In genomic region chr10:126581648-126582046, GRCh38 we compare ENCODE assay signal across 1 cellular context.
TF ChIP-seq lines count a peak whose summit lies in the region.

No MANE protein-coding gene starts in this region.

TF ChIP-seq in SK-N-SH treated with all-trans-retinoic acid at 6 μM for 48 hours, 23 proteins besides CTCF, POLR2A, EP300 and RAD21 (continued from another document):
- TF ChIP-seq TSHZ2 (CRISPR knock-in tag; IDR thresholded peaks at IDR 0.05) (no peak), PPARA (CRISPR knock-in tag; IDR thresholded peaks at IDR 0.05; ENCODE audit: borderline replicate concordance) (no peak), ZNF565 (CRISPR knock-in tag; conservative IDR thresholded peaks at IDR 0.05; ENCODE audit: low read depth) (no peak), ARNTL (CRISPR knock-in tag; IDR thresholded peaks at IDR 0.05; ENCODE audit: borderline replicate concordance, low read depth) (no peak), ZNF70 (CRISPR knock-in tag; IDR thresholded peaks at IDR 0.05) (no peak), CREB5 (CRISPR knock-in tag; IDR thresholded peaks at IDR 0.05; ENCODE audit: low read depth) (no peak), ZFP3 (CRISPR knock-in tag; IDR thresholded peaks at IDR 0.05) (no peak)
